8 cellular contexts compared by ENCODE assay signal in the genomic region with DNA sequence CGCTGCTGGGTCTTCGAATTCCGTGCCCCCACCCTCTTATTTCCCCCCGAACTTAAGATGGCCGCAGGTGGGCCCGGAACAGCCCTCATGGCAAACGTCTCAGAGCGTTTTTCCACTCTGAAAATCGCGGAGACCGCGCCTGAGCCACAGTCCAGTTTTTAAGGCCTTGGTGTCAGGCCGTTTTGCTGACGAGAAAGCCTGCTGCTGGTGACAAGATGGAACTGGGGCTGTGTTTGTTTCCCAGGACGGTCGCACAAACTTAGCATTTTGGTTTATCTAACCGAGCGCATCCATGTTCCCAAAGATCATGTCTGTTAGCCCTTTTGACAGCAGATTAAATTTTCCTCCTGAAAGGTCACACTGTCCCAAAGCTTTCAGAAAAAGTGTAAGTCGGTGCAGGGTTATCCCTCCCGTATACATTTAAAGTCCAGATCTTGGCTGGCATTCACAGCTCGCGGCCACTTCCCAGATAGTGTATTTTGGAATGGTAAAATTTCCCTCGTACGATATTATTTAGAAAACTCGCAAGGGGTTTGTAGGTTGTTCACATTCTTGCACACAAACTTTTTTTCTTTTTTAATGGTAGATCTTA. TPM values are rescaled to one million over a fixed set of nuclear protein-coding genes. Genes with fewer than 3 reads are reported as not detected.
DNase-seq lines count a peak whose midpoint lies in the region; ATAC-seq and TF ChIP-seq lines count a peak whose summit lies in the region.

No MANE protein-coding gene starts in this region.

- peak overlapping the region; percentile 95 for H3K4me2 ChIP-seq in MM.1S (ENCODE audit: low read depth, low read length)

- H2AFZ ChIP-seq in MM.1S (ENCODE audit: low read length), result peak overlapping the region; percentile 99

- H3K4me3 ChIP-seq in MM.1S (ENCODE audit: low read length) (peak overlapping the region; percentile 85), heart left ventricle (peak overlapping the region; percentile 70 to 95 (median 84)), prostate gland (peak overlapping the region; percentile 82 to 92)

- H3K27ac ChIP-seq in MM.1S (ENCODE audit: low read length) (peak overlapping the region; percentile 95), heart left ventricle (peak overlapping the region; percentile 95 to 100 (median 99)), prostate gland (peak overlapping the region; percentile 99)

- H3K9me3 Mint-ChIP-seq in activated CD4-positive, alpha-beta T cell treated with anti-CD3 and anti-CD28 coated beads, Interleukin-2, amount 10 ng/mL, durations not matched to agents 24 days and 14 days, result no peaks in the 10 kb centered on the region
- peaks cover 1% of the 10 kb centered on the region for H3K9me3 Mint-ChIP-seq in activated CD4-positive, alpha-beta memory T cell treated with anti-CD3 and anti-CD28 coated beads, Interleukin-2, amount 10 ng/mL, durations not matched to agents 7 days and 5 days

- TF ChIP-seq POLR2A in heart left ventricle (IDR thresholded peaks at IDR 0.05) (no peak), prostate gland (IDR thresholded peaks at IDR 0.05) (no peak)

- no peaks in the 10 kb centered on the region for H3K27me3 Mint-ChIP-seq in activated CD4-positive, alpha-beta T cell treated with anti-CD3 and anti-CD28 coated beads, Interleukin-2, amount 10 ng/mL, durations not matched to agents 24 days and 14 days
- H3K27me3 Mint-ChIP-seq in activated CD4-positive, alpha-beta memory T cell treated with anti-CD3 and anti-CD28 coated beads, Interleukin-2, amount 10 ng/mL, durations not matched to agents 7 days and 5 days, result no peaks in the 10 kb centered on the region

- H3K4me3 Mint-ChIP-seq in activated CD4-positive, alpha-beta T cell treated with anti-CD3 and anti-CD28 coated beads, Interleukin-2, amount 10 ng/mL, durations not matched to agents 24 days and 14 days, result peak overlapping the region; percentile 97
- H3K4me3 Mint-ChIP-seq in activated CD4-positive, alpha-beta memory T cell treated with anti-CD3 and anti-CD28 coated beads, Interleukin-2, amount 10 ng/mL, durations not matched to agents 7 days and 5 days, result peak overlapping the region; percentile 97

- peaks cover 4% of the 10 kb centered on the region; the same call in 1 of the 2 replicates for H4K20me1 ChIP-seq in MM.1S (ENCODE audit: insufficient read depth, low read length)

- intact Hi-C loops in activated CD4-positive, alpha-beta T cell treated with anti-CD3 and anti-CD28 coated beads, Interleukin-2, amount 10 ng/mL, durations not matched to agents 24 days and 14 days (cut with micrococcal nuclease), result loop anchor here (1.0 to 10.0 kb wide), 10 partner anchors 24 to 1376 kb away; partner anchors contain the start of genes ADAMTS6, CENPK, CWC27 and PPWD1
- intact Hi-C loops in heart left ventricle (cut with DNase I) (loop anchor here (1.0 to 10.0 kb wide), 8 partner anchors 218 to 403 kb away; partner anchors contain the start of gene ERBIN (in 7 of the 10)), prostate gland (cut with DNase I) (loop anchor here (5.0 to 10.0 kb wide), 2 partner anchors 218 to 520 kb away; partner anchors contain the start of genes ERBIN, SHLD3, TRAPPC13 and TRIM23)

- H3K36me3 Mint-ChIP-seq in activated CD4-positive, alpha-beta T cell treated with anti-CD3 and anti-CD28 coated beads, Interleukin-2, amount 10 ng/mL, durations not matched to agents 24 days and 14 days (ENCODE audit: low read depth), result peaks cover 14% of the 10 kb centered on the region
- peaks cover 26% of the 10 kb centered on the region for H3K36me3 Mint-ChIP-seq in activated CD4-positive, alpha-beta memory T cell treated with anti-CD3 and anti-CD28 coated beads, Interleukin-2, amount 10 ng/mL, durations not matched to agents 7 days and 5 days (ENCODE audit: low read depth)

- H3K4me1 ChIP-seq in MM.1S (ENCODE audit: low read length), result peaks cover 20% of the 10 kb centered on the region
- peaks cover 4 to 47% (median 32%) of the 10 kb centered on the region in 12 donors for H3K4me1 ChIP-seq in heart left ventricle
- H3K4me1 ChIP-seq in prostate gland (replicated peaks), result no peaks in the 10 kb centered on the region

- no peaks in the 10 kb centered on the region for H3K27me3 ChIP-seq in MM.1S (replicated peaks; ENCODE audit: insufficient read depth, low read length)
- H3K27me3 ChIP-seq in heart left ventricle, result no peaks in the 10 kb centered on the region
- H3K27me3 ChIP-seq in prostate gland (replicated peaks; ENCODE audit: insufficient read depth), result no peaks in the 10 kb centered on the region

- no peaks in the 10 kb centered on the region; the same call in 1 of the 2 replicates for H3K36me3 ChIP-seq in MM.1S (replicated peaks; ENCODE audit: insufficient read depth, low read length)
- no peaks in the 10 kb centered on the region for H3K36me3 ChIP-seq in heart left ventricle
- no peaks in the 10 kb centered on the region for H3K36me3 ChIP-seq in prostate gland

- POLR2A ChIA-PET in HEK293T (lab: Yijun Ruan, JAX), result interaction anchor here (0.6 to 1.4 kb wide), 10 partner anchors 8 to 582 kb away, joined by 3 to 5 read pairs (median 3); partner anchors contain the start of genes CENPK, ERBIN, NLN and PPWD1
- POLR2A ChIA-PET in activated CD4-positive, alpha-beta memory T cell treated with anti-CD3 and anti-CD28 coated beads, Interleukin-2, amount 10 ng/mL, durations not matched to agents 7 days and 5 days (lab: Charles Lee), result interaction anchor here (1.0 to 2.7 kb wide), 14 partner anchors 10 to 582 kb away, joined by 3 to 27 read pairs (median 8); partner anchors contain the start of genes CENPK, ERBIN, NLN and PPWD1

- CTCF ChIA-PET in HEK293T (lab: Yijun Ruan, JAX), result interaction anchor here (1.3 kb wide), 1 partner anchor 26 kb away, joined by 3 read pairs; no protein-coding TSS in a partner anchor
- CTCF ChIA-PET in activated CD4-positive, alpha-beta memory T cell treated with anti-CD3 and anti-CD28 coated beads, Interleukin-2, amount 10 ng/mL, durations not matched to agents 7 days and 5 days (lab: Charles Lee), result interaction anchor here (0.9 to 1.6 kb wide), 4 partner anchors 27 to 404 kb away, joined by 3 to 4 read pairs (median 4); no protein-coding TSS in a partner anchor

- H3K9me3 ChIP-seq in MM.1S (replicated peaks; ENCODE audit: insufficient read depth, low read length) (no peaks in the 10 kb centered on the region), heart left ventricle (no peaks in the 10 kb centered on the region), prostate gland (no peaks in the 10 kb centered on the region)

- H3K79me2 ChIP-seq in MM.1S (ENCODE audit: low read length), result peaks cover 56% of the 10 kb centered on the region

- ATAC-seq in heart left ventricle, result peak; percentile 63 to 74 (median 68)

- WGBS in heart left ventricle, 4 donors, result 0 to 1% (median 0%) methylated on average over 24 to 25 of the region's 25 CpGs
- under 1% methylated on average over 25 of the region's 25 CpGs for WGBS in prostate gland

- H3K4me1 Mint-ChIP-seq in activated CD4-positive, alpha-beta T cell treated with anti-CD3 and anti-CD28 coated beads, Interleukin-2, amount 10 ng/mL, durations not matched to agents 24 days and 14 days, result peaks cover 31% of the 10 kb centered on the region
- H3K4me1 Mint-ChIP-seq in activated CD4-positive, alpha-beta memory T cell treated with anti-CD3 and anti-CD28 coated beads, Interleukin-2, amount 10 ng/mL, durations not matched to agents 7 days and 5 days, result peaks cover 37% of the 10 kb centered on the region

- H3F3A ChIP-seq in MM.1S (ENCODE audit: insufficient read depth, low read length), result peaks cover 16% of the 10 kb centered on the region; the same call in 1 of the 2 replicates

- DNase-seq in activated CD4-positive, alpha-beta T cell treated with anti-CD3 and anti-CD28 coated beads, Interleukin-2, amount 10 ng/mL, durations not matched to agents 24 days and 14 days, result no peak
- no peak for DNase-seq in activated CD4-positive, alpha-beta T cell treated with anti-CD3 and anti-CD28 coated beads for 4 hours
- peak; percentile 62 for DNase-seq in HEK293T (ENCODE audit: extremely low spot score)
- DNase-seq in MM.1S, result no peak
- no peak for DNase-seq in activated CD4-positive, alpha-beta memory T cell treated with anti-CD3 and anti-CD28 coated beads, Interleukin-2, amount 10 ng/mL, durations not matched to agents 7 days and 5 days
- DNase-seq in heart left ventricle, result no peak
- DNase-seq in prostate gland (ENCODE audit: low spot score), result no peak
- DNase-seq in stimulated activated CD4-positive, alpha-beta T cell treated with anti-CD3 and anti-CD28 coated beads, Interleukin-4, amount 100 ng/mL, for 4 hours, result no peak

- TF ChIP-seq CTCF in MM.1S (IDR thresholded peaks at IDR 0.05; ENCODE audit: low read length) (no peak), heart left ventricle (IDR thresholded peaks at IDR 0.05) (no peak), prostate gland (IDR thresholded peaks at IDR 0.05) (no peak)

- peak overlapping the region; percentile 98 for H3K9ac ChIP-seq in MM.1S (ENCODE audit: low read length)

- peak overlapping the region; percentile 99 for H3K27ac Mint-ChIP-seq in activated CD4-positive, alpha-beta T cell treated with anti-CD3 and anti-CD28 coated beads, Interleukin-2, amount 10 ng/mL, durations not matched to agents 24 days and 14 days
- peak overlapping the region; percentile 99 for H3K27ac Mint-ChIP-seq in activated CD4-positive, alpha-beta memory T cell treated with anti-CD3 and anti-CD28 coated beads, Interleukin-2, amount 10 ng/mL, durations not matched to agents 7 days and 5 days

- no peaks in the 10 kb centered on the region for H3K9me2 ChIP-seq in MM.1S (replicated peaks; ENCODE audit: insufficient read depth, low read length)

TF ChIP-seq in HEK293T, 16 proteins besides CTCF, POLR2A, EP300 and RAD21:
- TF ChIP-seq ARNT (IDR thresholded peaks at IDR 0.05) (no peak), FOXA1 (IDR thresholded peaks at IDR 0.05) (no peak), FOXK2 (IDR thresholded peaks at IDR 0.05) (no peak), CTBP1 (IDR thresholded peaks at IDR 0.05; ENCODE audit: borderline replicate concordance) (no peak), PKNOX1 (IDR thresholded peaks at IDR 0.05) (no peak), ELF4 (IDR thresholded peaks at IDR 0.05) (no peak), ZNF384 (IDR thresholded peaks at IDR 0.05) (no peak)

RNA-seq across cellular contexts. Expression of gene SREK1, which starts 0.8 kb away (rescaled TPM):
- total RNA-seq in activated CD4-positive, alpha-beta T cell treated with anti-CD3 and anti-CD28 coated beads, Interleukin-2, amount 10 ng/mL, durations not matched to agents 24 days and 14 days, result 70.3 and 75.2 TPM in 2 replicates
- 10 to 100 TPM; 52.3 to 53.4 TPM for total RNA-seq in activated CD4-positive, alpha-beta memory T cell treated with anti-CD3 and anti-CD28 coated beads, Interleukin-2, amount 10 ng/mL, durations not matched to agents 7 days and 5 days
- total RNA-seq in heart left ventricle (10 to 100 TPM; 13.5 to 34.2 (median 28.4) TPM), prostate gland (10 to 100 TPM; 65.2 to 67.5 TPM)
- polyA plus RNA-seq in heart left ventricle, result 10 to 100 TPM; 17.0 to 25.7 TPM
